8 cellular contexts compared by ENCODE assay signal in genomic region chr11:12377824-12378593, GRCh38. TPM values are rescaled to one million over a fixed set of nuclear protein-coding genes. Genes with fewer than 3 reads are reported as not detected.
DNase-seq lines count a peak whose midpoint lies in the region; ATAC-seq and TF ChIP-seq lines count a peak whose summit lies in the region.

No MANE protein-coding gene starts in this region.

- no peaks in the 10 kb centered on the region for H3K36me3 ChIP-seq in CD8-positive, alpha-beta T cell (ENCODE audit: insufficient read depth, low read length)
- no peaks in the 10 kb centered on the region for H3K36me3 ChIP-seq in neuron (ENCODE audit: insufficient read depth, low read length)

- H3K4me3 ChIP-seq in CD8-positive, alpha-beta T cell (ENCODE audit: low read depth, low read length) = peak overlapping the region; percentile 42
- peak overlapping the region; percentile 66 for H3K4me3 ChIP-seq in neuron (ENCODE audit: low read length)

- peak overlapping the region; percentile 20 for H3K27ac Mint-ChIP-seq in CD8-positive, alpha-beta T cell
- H3K27ac Mint-ChIP-seq in activated naive CD8-positive, alpha-beta T cell treated with anti-CD3 and anti-CD28 coated beads, Interleukin-2, amount 10 ng/mL, durations not matched to agents 7 days and 5 days = no peak overlapping the region

- no peak overlapping the region for H3K27ac ChIP-seq in CD8-positive, alpha-beta T cell (ENCODE audit: low read depth, low read length)

- no peak for DNase-seq in CD8-positive, alpha-beta T cell
- peak; percentile 91 for DNase-seq in M059J (ENCODE audit: low read depth)
- peak; percentile 32 for DNase-seq in activated naive CD8-positive, alpha-beta T cell treated with anti-CD3 and anti-CD28 coated beads, Interleukin-2, amount 10 ng/mL, durations not matched to agents 7 days and 5 days
- peak; percentile 21 for DNase-seq in globus pallidus (ENCODE audit: low spot score)
- DNase-seq in NCI-H345 treated with DMSO at 0.1 percent for 48 hours (lab: John Stamatoyannopoulos, UW; ENCODE audit: unreplicated experiment) = no peak

- H3K27me3 ChIP-seq in CD8-positive, alpha-beta T cell (ENCODE audit: insufficient read depth, low read length) = no peaks in the 10 kb centered on the region
- peaks cover 16% of the 10 kb centered on the region for H3K27me3 ChIP-seq in neuron (ENCODE audit: insufficient read depth, low read length)

- intact Hi-C loops in CD8-positive, alpha-beta T cell (cut with DNase I, micrococcal nuclease) = loop anchor here in 1 of 2 experiments (5.0 kb wide), 1 partner anchor 46 kb away; no protein-coding TSS in a partner anchor

- H3K4me1 ChIP-seq in CD8-positive, alpha-beta T cell (ENCODE audit: insufficient read depth, low read length) = peaks cover 11% of the 10 kb centered on the region
- H3K4me1 ChIP-seq in neuron (ENCODE audit: insufficient read depth, low read length) = no peaks in the 10 kb centered on the region

- H3K4me1 Mint-ChIP-seq in CD8-positive, alpha-beta T cell (ENCODE audit: low read depth) = peaks cover 13% of the 10 kb centered on the region
- no peaks in the 10 kb centered on the region for H3K4me1 Mint-ChIP-seq in activated naive CD8-positive, alpha-beta T cell treated with anti-CD3 and anti-CD28 coated beads, Interleukin-2, amount 10 ng/mL, durations not matched to agents 7 days and 5 days

- H3K9me3 ChIP-seq in CD8-positive, alpha-beta T cell (ENCODE audit: low read length) = no peaks in the 10 kb centered on the region
- no peaks in the 10 kb centered on the region for H3K9me3 ChIP-seq in neuron (ENCODE audit: low read length)

- ATAC-seq in CD8-positive, alpha-beta T cell = peak; percentile 57
- ATAC-seq in activated naive CD8-positive, alpha-beta T cell treated with anti-CD3 and anti-CD28 coated beads, Interleukin-2, amount 10 ng/mL, durations not matched to agents 7 days and 5 days (ENCODE audit: low read depth) = no peak
- no peak for ATAC-seq in HG02981 (IDR thresholded peaks at IDR 0.05; ENCODE audit: unreplicated experiment)
- ATAC-seq in GM18502 (IDR thresholded peaks at IDR 0.05; ENCODE audit: poor library complexity, unreplicated experiment) = no peak

- H3K4me3 Mint-ChIP-seq in CD8-positive, alpha-beta T cell = peak overlapping the region; percentile 83
- peak overlapping the region; percentile 67 for H3K4me3 Mint-ChIP-seq in activated naive CD8-positive, alpha-beta T cell treated with anti-CD3 and anti-CD28 coated beads, Interleukin-2, amount 10 ng/mL, durations not matched to agents 7 days and 5 days

- POLR2A ChIA-PET in CD8-positive, alpha-beta T cell (lab: Charles Lee) = interaction anchor here (3.5 kb wide), 1 partner anchor 16 kb away, joined by 14 read pairs; no protein-coding TSS in a partner anchor
- POLR2A ChIA-PET in activated naive CD8-positive, alpha-beta T cell treated with anti-CD3 and anti-CD28 coated beads, Interleukin-2, amount 10 ng/mL, durations not matched to agents 7 days and 5 days (lab: Charles Lee) = no interaction called here

- CTCF ChIA-PET in CD8-positive, alpha-beta T cell (lab: Charles Lee) = interaction anchor here (1.3 to 3.4 kb wide), 3 partner anchors 11 to 511 kb away, joined by 4 to 34 read pairs (median 20); no protein-coding TSS in a partner anchor

- peak overlapping the region; percentile 23 for H2AFZ ChIP-seq in neuron (ENCODE audit: low read depth, low read length)

- peaks cover 23% of the 10 kb centered on the region for H3K27me3 Mint-ChIP-seq in CD8-positive, alpha-beta T cell (ENCODE audit: low read depth)
- H3K27me3 Mint-ChIP-seq in activated naive CD8-positive, alpha-beta T cell treated with anti-CD3 and anti-CD28 coated beads, Interleukin-2, amount 10 ng/mL, durations not matched to agents 7 days and 5 days = peaks cover 51% of the 10 kb centered on the region

- H3K9me3 Mint-ChIP-seq in CD8-positive, alpha-beta T cell = no peaks in the 10 kb centered on the region
- H3K9me3 Mint-ChIP-seq in activated naive CD8-positive, alpha-beta T cell treated with anti-CD3 and anti-CD28 coated beads, Interleukin-2, amount 10 ng/mL, durations not matched to agents 7 days and 5 days = no peaks in the 10 kb centered on the region

- no peaks in the 10 kb centered on the region for H3K36me3 Mint-ChIP-seq in CD8-positive, alpha-beta T cell
- H3K36me3 Mint-ChIP-seq in activated naive CD8-positive, alpha-beta T cell treated with anti-CD3 and anti-CD28 coated beads, Interleukin-2, amount 10 ng/mL, durations not matched to agents 7 days and 5 days = no peaks in the 10 kb centered on the region

- no peak for TF ChIP-seq CTCF in CD8-positive, alpha-beta T cell (IDR thresholded peaks at IDR 0.05)

RNA-seq across cellular contexts. Expression of gene PARVA, which starts 0.6 kb away (rescaled TPM):
- total RNA-seq in CD8-positive, alpha-beta T cell = under 1 TPM; 0.06 to 0.24 TPM
- 38.5 and 46.4 TPM in 2 replicates for total RNA-seq in M059J (2014; rRNA removed; shearing (Covaris generic))
- total RNA-seq in activated naive CD8-positive, alpha-beta T cell treated with anti-CD3 and anti-CD28 coated beads, Interleukin-2, amount 10 ng/mL, durations not matched to agents 7 days and 5 days = under 1 TPM; 0.61 to 0.65 TPM

Comparison
In these comparisons a context has a peak if more than half of its experiments do, and no peak if none do; other contexts are left out.
1. DNase-seq: peak in M059J (single experiment), activated naive CD8-positive, alpha-beta T cell treated with anti-CD3 and anti-CD28 coated beads, Interleukin-2, amount 10 ng/mL, durations not matched to agents 7 days and 5 days (single experiment) and globus pallidus (single experiment); none in CD8-positive, alpha-beta T cell (0 of 7) and NCI-H345 treated with DMSO at 0.1 percent for 48 hours (single experiment).
2. RNA of gene PARVA, which starts 0.6 kb away (total RNA-seq): 38.5 to 46.4 TPM in M059J; 0.61 to 0.65 TPM in activated naive CD8-positive, alpha-beta T cell treated with anti-CD3 and anti-CD28 coated beads, Interleukin-2, amount 10 ng/mL, durations not matched to agents 7 days and 5 days and 0.06 to 0.24 TPM in CD8-positive, alpha-beta T cell; every median in the first group is over 10 times any median in the second.